ENCODE assay signal across 16 cellular contexts in the genomic region with DNA sequence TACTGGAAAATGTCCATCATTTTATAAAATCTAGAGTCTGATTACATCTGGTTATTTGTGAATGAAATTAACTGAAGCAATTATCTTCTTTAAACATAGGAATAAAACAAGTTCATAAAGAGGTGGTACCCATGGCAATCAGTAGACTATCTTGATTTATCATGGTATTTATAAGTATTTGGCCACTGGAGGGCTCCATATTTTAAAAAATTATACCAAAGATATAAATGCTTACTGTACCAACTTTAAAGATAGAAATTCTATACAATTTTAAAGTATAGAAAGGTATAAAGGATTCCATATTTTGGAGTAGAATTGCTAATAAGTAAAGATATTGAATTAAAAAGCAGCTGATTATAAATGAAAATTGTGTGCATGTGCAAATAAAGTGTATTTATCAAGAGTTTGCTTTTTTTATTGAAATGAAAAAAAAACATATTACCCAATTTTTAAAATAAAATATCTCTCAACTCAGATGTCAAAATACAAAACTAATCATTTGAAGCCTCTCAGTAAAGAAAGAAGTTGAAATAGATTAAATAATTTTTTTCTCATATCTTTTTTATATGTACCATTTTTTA.
DNase-seq lines count a peak whose midpoint lies in the region; ATAC-seq and TF ChIP-seq lines count a peak whose summit lies in the region.
"Had no signal": no experiment of that assay in that cellular context is flagged by ENCODE, and none has a peak within 500 bp of the region (broad histone marks: within the 10 kb centered on the region; RNA-seq: fewer than 3 reads in every experiment).

No MANE protein-coding gene starts in this region.

- H3K27ac Mint-ChIP-seq in HFFc6 = no peak overlapping the region

- no peaks in the 10 kb centered on the region for H3K4me1 ChIP-seq in uterus

- no peaks in the 10 kb centered on the region for H3K36me3 ChIP-seq in uterus
- H3K36me3 ChIP-seq: BLaER1, brain microvascular endothelial cell, tibial nerve had no signal

- no peaks in the 10 kb centered on the region for H3K27me3 ChIP-seq in uterus
- H3K27me3 ChIP-seq: BLaER1, brain microvascular endothelial cell, tibial nerve had no signal

- CTCF ChIA-PET in RWPE1 (lab: Yijun Ruan, JAX) = interaction anchor here (0.6 to 1.4 kb wide), 2 partner anchors 113 to 273 kb away, joined by 3 read pairs; no protein-coding TSS in a partner anchor

- intact Hi-C loops in uterus (cut with DNase I; ENCODE audit: low total_unique reads) = no loop called here

- H3K9me3 Mint-ChIP-seq in HFFc6 = no peaks in the 10 kb centered on the region

- H3K27ac ChIP-seq in RWPE1 (no peak overlapping the region), uterus (no peak overlapping the region)
- H3K27ac ChIP-seq: BLaER1, brain microvascular endothelial cell, SK-N-MC, tibial nerve had no signal

- POLR2A ChIA-PET in RWPE1 (lab: Yijun Ruan, JAX; ENCODE audit: low non-redundant PET) = no interaction called here

- no peaks in the 10 kb centered on the region for H3K9me3 ChIP-seq in uterus
- H3K9me3 ChIP-seq: BLaER1, tibial nerve had no signal

- peak; percentile 37 to 55 for DNase-seq in AML-193 (lab: John Stamatoyannopoulos, UW)
- DNase-seq in HFFc6 = no peak
- no peak for DNase-seq in RWPE1 (ENCODE audit: low spot score)
- DNase-seq in fibroblast of the aortic adventitia (ENCODE audit: low read depth) = peak; percentile 19
- no peak for DNase-seq in uterus
- no peak for DNase-seq in stimulated activated CD4-positive, alpha-beta T cell treated with anti-CD3 and anti-CD28 coated beads, Interleukin-15, amount 100 ng/mL, for 24 hours
- no peak for DNase-seq in left lobe of liver (ENCODE audit: low spot score)
- DNase-seq: activated naive CD4-positive, alpha-beta T cell treated with Interleukin-2 at 50 U/mL for 16 hours; brain microvascular endothelial cell; NCI-H526; retina; stimulated activated CD4-positive, alpha-beta T cell treated with anti-CD3 and anti-CD28 coated beads, Interleukin-2, amount 100 ng/mL, for 24 hours had no signal

- no peak for TF ChIP-seq POLR2A in uterus (IDR thresholded peaks at IDR 0.05)

- ATAC-seq in GM18867 (IDR thresholded peaks at IDR 0.05; ENCODE audit: unreplicated experiment) (no peak), left lobe of liver (no peak)

- TF ChIP-seq CTCF in HFFc6 (IDR thresholded peaks at IDR 0.05) (peak; percentile 70), RWPE1 (conservative IDR thresholded peaks at IDR 0.05; ENCODE audit: low read depth) (peak; percentile 19; the same call in 1 of the 2 replicates), fibroblast of the aortic adventitia (IDR thresholded peaks at IDR 0.05; ENCODE audit: insufficient read depth, low read length) (peak; percentile 23), uterus (IDR thresholded peaks at IDR 0.05) (no peak)

- no peak overlapping the region for H3K4me3 ChIP-seq in fibroblast of the aortic adventitia (ENCODE audit: low read depth, low read length)
- no peak overlapping the region for H3K4me3 ChIP-seq in uterus
- H3K4me3 ChIP-seq: BLaER1, SK-N-MC, tibial nerve had no signal

- peaks cover 13% of the 10 kb centered on the region for H3K4me1 Mint-ChIP-seq in HFFc6 (ENCODE audit: low read depth)

- no peaks in the 10 kb centered on the region for H3K27me3 Mint-ChIP-seq in HFFc6 (ENCODE audit: insufficient read depth)

- H3K4me3 Mint-ChIP-seq in HFFc6 = no peak overlapping the region

- H3K36me3 Mint-ChIP-seq in HFFc6 (ENCODE audit: low read depth) = no peaks in the 10 kb centered on the region

Comparison
In these comparisons a context has a peak if more than half of its experiments do, and no peak if none do; other contexts are left out.
1. DNase-seq: peak in AML-193 (2 of 2) and fibroblast of the aortic adventitia (single experiment); none in HFFc6 (single experiment), RWPE1 (single experiment), uterus (0 of 2), stimulated activated CD4-positive, alpha-beta T cell treated with anti-CD3 and anti-CD28 coated beads, Interleukin-15, amount 100 ng/mL, for 24 hours (single experiment) and left lobe of liver (single experiment).
2. CTCF ChIP-seq: peak in HFFc6 (single experiment), RWPE1 (single experiment) and fibroblast of the aortic adventitia (single experiment); none in uterus (0 of 4).